10 cellular contexts compared by ENCODE assay signal in genomic region chr13:50106559-50106958, GRCh38.
DNase-seq lines count a peak whose midpoint lies in the region; ATAC-seq and TF ChIP-seq lines count a peak whose summit lies in the region.
"Had no signal": no experiment of that assay in that cellular context is flagged by ENCODE, and none has a peak within 500 bp of the region (broad histone marks: within the 10 kb centered on the region; RNA-seq: fewer than 3 reads in every experiment).

No MANE protein-coding gene starts in this region.

- no peak for DNase-seq in activated T-cell treated with anti-CD3 and anti-CD28 coated beads, Interleukin-2, amount 50 U/mL, for 24 hours
- DNase-seq in activated T-cell treated with anti-CD3 and anti-CD28 coated beads for 4 hours (no peak), trophoblast cell (no peak), LoVo (ENCODE audit: low spot score) (no peak), left lung (no peak)
- no peak for DNase-seq in stimulated activated naive B cell treated with anti-CD40 and anti-IgM and Interleukin-4, amounts not matched to agents 10 μg/mL and 1 μg/mL and 100 μg/mL, for 72 hours
- DNase-seq: activated effector memory CD4-positive, alpha-beta T cell treated with Interleukin-2 at 50 U/mL for 16 hours; H9 had no signal

- H2BK120ac ChIP-seq in trophoblast cell (ENCODE audit: insufficient read depth, low read length, poor library complexity): no peak overlapping the region

- no peak overlapping the region for H3K23ac ChIP-seq in trophoblast cell (ENCODE audit: low read length)

- H3K14ac ChIP-seq in trophoblast cell (ENCODE audit: low read length): no peak overlapping the region

- 0 out of 2 replicates have a peak, but pooled peaks cover 3% of the 10 kb centered on the region for H4K20me1 ChIP-seq in OCI-LY1 (ENCODE audit: insufficient read depth, low read length)

- no peak overlapping the region for H4K8ac ChIP-seq in trophoblast cell (ENCODE audit: low read depth, low read length)

- peaks cover 49% of the 10 kb centered on the region for H3K4me1 Mint-ChIP-seq in activated T-cell treated with anti-CD3 and anti-CD28 coated beads, Interleukin-2, amount 50 U/mL, for 24 hours (ENCODE audit: low read depth)
- peaks cover 31 to 69% of the 10 kb centered on the region in 2 donors for H3K4me1 Mint-ChIP-seq in stimulated activated naive B cell treated with anti-CD40 and anti-IgM and Interleukin-4, amounts not matched to agents 10 μg/mL and 1 μg/mL and 100 μg/mL, for 72 hours

- H4K12ac ChIP-seq in trophoblast cell (ENCODE audit: low read depth, low read length): no peak overlapping the region

- H2BK5ac ChIP-seq in trophoblast cell (ENCODE audit: low read depth, low read length, poor library complexity): no peak overlapping the region

- H3K9me3 ChIP-seq in OCI-LY1 (ENCODE audit: low read length): no peaks in the 10 kb centered on the region
- no peaks in the 10 kb centered on the region for H3K9me3 ChIP-seq in trophoblast cell (ENCODE audit: insufficient read depth, low read depth, low read length)
- H3K9me3 ChIP-seq in left lung: no peaks in the 10 kb centered on the region

- H3K4me3 ChIP-seq in OCI-LY1 (ENCODE audit: low read depth, low read length, poor library complexity, severe bottlenecking) (peak overlapping the region; percentile 5), trophoblast cell (ENCODE audit: low read depth, low read length) (no peak overlapping the region), left lung (no peak overlapping the region)

- no peak overlapping the region for H3K4me3 Mint-ChIP-seq in activated T-cell treated with anti-CD3 and anti-CD28 coated beads, Interleukin-2, amount 50 U/mL, for 24 hours
- peak overlapping the region; percentile 56 to 64 for H3K4me3 Mint-ChIP-seq in stimulated activated naive B cell treated with anti-CD40 and anti-IgM and Interleukin-4, amounts not matched to agents 10 μg/mL and 1 μg/mL and 100 μg/mL, for 72 hours
- H3K4me3 Mint-ChIP-seq: H9 had no signal

- H2BK12ac ChIP-seq in trophoblast cell (ENCODE audit: low read length): no peak overlapping the region

- H3K18ac ChIP-seq in trophoblast cell (ENCODE audit: low read length): no peak overlapping the region

- no peak overlapping the region for H2AFZ ChIP-seq in OCI-LY1 (ENCODE audit: low read length)
- H2AFZ ChIP-seq in trophoblast cell (ENCODE audit: insufficient read depth, low read length, poor library complexity): no peak overlapping the region

- H3K9me2 ChIP-seq in OCI-LY1 (ENCODE audit: low read depth, low read length): no peaks in the 10 kb centered on the region

- H3K4me2 ChIP-seq in OCI-LY1 (ENCODE audit: low read length): peak overlapping the region; percentile 53
- no peak overlapping the region for H3K4me2 ChIP-seq in trophoblast cell (ENCODE audit: low read length)

- TF ChIP-seq CTCF in OCI-LY1 (IDR thresholded peaks at IDR 0.05; ENCODE audit: low read length) (no peak), left lung (IDR thresholded peaks at IDR 0.05) (no peak)

- no peaks in the 10 kb centered on the region for H3K27me3 Mint-ChIP-seq in activated T-cell treated with anti-CD3 and anti-CD28 coated beads, Interleukin-2, amount 50 U/mL, for 24 hours
- no peaks in the 10 kb centered on the region for H3K27me3 Mint-ChIP-seq in stimulated activated naive B cell treated with anti-CD40 and anti-IgM and Interleukin-4, amounts not matched to agents 10 μg/mL and 1 μg/mL and 100 μg/mL, for 72 hours

- H3K79me2 ChIP-seq in OCI-LY1 (ENCODE audit: insufficient read depth, low read length) (peaks cover 98% of the 10 kb centered on the region), trophoblast cell (ENCODE audit: control insufficient read depth, insufficient read depth, low read length, poor library complexity) (no peaks in the 10 kb centered on the region)

- H3K27me3 ChIP-seq in OCI-LY1 (ENCODE audit: insufficient read depth, low read length): no peaks in the 10 kb centered on the region
- H3K27me3 ChIP-seq in trophoblast cell (ENCODE audit: insufficient read depth, low read length): no peaks in the 10 kb centered on the region
- H3K27me3 ChIP-seq in left lung: no peaks in the 10 kb centered on the region

- WGBS in trophoblast cell (ENCODE audit: extremely low coverage, insufficient coverage, insufficient read length): no CpG with 5 or more reads among the region's 1 CpG

- H3K27ac ChIP-seq in OCI-LY1 (ENCODE audit: low read depth, low read length, poor library complexity, severe bottlenecking): peak overlapping the region; percentile 74
- H3K27ac ChIP-seq in trophoblast cell (ENCODE audit: low read depth, low read length): no peak overlapping the region
- peak overlapping the region in 1 of 2 donors; percentile 3 for H3K27ac ChIP-seq in left lung

- no peaks in the 10 kb centered on the region for H3K9me3 Mint-ChIP-seq in activated T-cell treated with anti-CD3 and anti-CD28 coated beads, Interleukin-2, amount 50 U/mL, for 24 hours
- H3K9me3 Mint-ChIP-seq in stimulated activated naive B cell treated with anti-CD40 and anti-IgM and Interleukin-4, amounts not matched to agents 10 μg/mL and 1 μg/mL and 100 μg/mL, for 72 hours: no peaks in the 10 kb centered on the region
- H3K9me3 Mint-ChIP-seq: H9 had no signal

- H3K4ac ChIP-seq in trophoblast cell (ENCODE audit: low read depth, low read length): no peak overlapping the region

- ATAC-seq in HG02678 (IDR thresholded peaks at IDR 0.05; ENCODE audit: unreplicated experiment) (peak; percentile 81), left lung (no peak)
- ATAC-seq in stimulated activated naive B cell treated with anti-CD40 and anti-IgM and Interleukin-4, amounts not matched to agents 10 μg/mL and 1 μg/mL and 100 μg/mL, for 72 hours (replicated peaks): peak; percentile 90

- no peaks in the 10 kb centered on the region for H3F3A ChIP-seq in OCI-LY1 (ENCODE audit: insufficient read depth, low read length)

- H3K36me3 Mint-ChIP-seq in activated T-cell treated with anti-CD3 and anti-CD28 coated beads, Interleukin-2, amount 50 U/mL, for 24 hours (ENCODE audit: low read depth): peaks cover 25% of the 10 kb centered on the region
- peaks cover 30 to 35% of the 10 kb centered on the region in 2 donors for H3K36me3 Mint-ChIP-seq in stimulated activated naive B cell treated with anti-CD40 and anti-IgM and Interleukin-4, amounts not matched to agents 10 μg/mL and 1 μg/mL and 100 μg/mL, for 72 hours

- H4K91ac ChIP-seq in trophoblast cell (ENCODE audit: low read depth, low read length): no peak overlapping the region

- intact Hi-C loops in left lung (cut with DNase I): no loop called here

- H3K4me1 ChIP-seq in OCI-LY1 (ENCODE audit: insufficient read depth, low read length, severe bottlenecking) (peaks cover 38% of the 10 kb centered on the region), trophoblast cell (ENCODE audit: control insufficient read depth in 1 of 2, insufficient read depth in 2 of 2, low read length in 2 of 2) (no peaks in the 10 kb centered on the region), left lung (peaks cover 5 to 27% of the 10 kb centered on the region in 2 donors)

- 0 out of 2 replicates have a peak overlapping the region, but pooled peaks have one; percentile 5 for H3K9ac ChIP-seq in OCI-LY1 (ENCODE audit: low read length)
- no peak overlapping the region for H3K9ac ChIP-seq in trophoblast cell (ENCODE audit: low read length)

- H2AK5ac ChIP-seq in trophoblast cell (ENCODE audit: low read length): no peak overlapping the region

- peaks cover 53% of the 10 kb centered on the region for H3K36me3 ChIP-seq in OCI-LY1 (ENCODE audit: insufficient read depth, low read length)
- H3K36me3 ChIP-seq in trophoblast cell (ENCODE audit: control insufficient read depth in 1 of 2, insufficient read depth in 2 of 2, low read length in 2 of 2): no peaks in the 10 kb centered on the region
- no peaks in the 10 kb centered on the region for H3K36me3 ChIP-seq in left lung

- no peaks in the 10 kb centered on the region for H3K79me1 ChIP-seq in trophoblast cell (ENCODE audit: low read length)

- H3K27ac Mint-ChIP-seq in activated T-cell treated with anti-CD3 and anti-CD28 coated beads, Interleukin-2, amount 50 U/mL, for 24 hours: peak overlapping the region; percentile 76
- peak overlapping the region; percentile 66 for H3K27ac Mint-ChIP-seq in stimulated activated naive B cell treated with anti-CD40 and anti-IgM and Interleukin-4, amounts not matched to agents 10 μg/mL and 1 μg/mL and 100 μg/mL, for 72 hours
